16 cellular contexts compared by ENCODE assay signal in genomic region chr16:49756971-49757743, GRCh38.
DNase-seq lines count a peak whose midpoint lies in the region; ATAC-seq and TF ChIP-seq lines count a peak whose summit lies in the region.
"Had no signal": no experiment of that assay in that cellular context is flagged by ENCODE, and none has a peak within 500 bp of the region (broad histone marks: within the 10 kb centered on the region; RNA-seq: fewer than 3 reads in every experiment).

No MANE protein-coding gene starts in this region.

- H3K36me3 Mint-ChIP-seq in nephron (ENCODE audit: low read depth) = no peaks in the 10 kb centered on the region
- no peaks in the 10 kb centered on the region for H3K36me3 Mint-ChIP-seq in stimulated activated naive B cell treated with anti-CD40 and anti-IgM and Interleukin-4, amounts not matched to agents 10 μg/mL and 1 μg/mL and 100 μg/mL, for 72 hours

- H3K4me3 ChIP-seq in cardiac fibroblast (replicated peaks in 1 of 2; ENCODE audit: low read depth in 2 of 2, low read length in 2 of 2) = no peak overlapping the region
- H3K4me3 ChIP-seq: suprapubic skin had no signal

- H3K9me3 Mint-ChIP-seq in nephron = no peaks in the 10 kb centered on the region
- no peaks in the 10 kb centered on the region for H3K9me3 Mint-ChIP-seq in stimulated activated naive B cell treated with anti-CD40 and anti-IgM and Interleukin-4, amounts not matched to agents 10 μg/mL and 1 μg/mL and 100 μg/mL, for 72 hours

- H3K4me1 Mint-ChIP-seq in nephron = peaks cover 37% of the 10 kb centered on the region
- H3K4me1 Mint-ChIP-seq in stimulated activated naive B cell treated with anti-CD40 and anti-IgM and Interleukin-4, amounts not matched to agents 10 μg/mL and 1 μg/mL and 100 μg/mL, for 72 hours = peaks cover 7 to 17% of the 10 kb centered on the region in 2 donors

- no peak overlapping the region for H3K4me3 Mint-ChIP-seq in nephron
- no peak overlapping the region for H3K4me3 Mint-ChIP-seq in stimulated activated naive B cell treated with anti-CD40 and anti-IgM and Interleukin-4, amounts not matched to agents 10 μg/mL and 1 μg/mL and 100 μg/mL, for 72 hours

- DNase-seq in ELR (ENCODE audit: low read depth) (peak; percentile 6), NCI-H69 (lab: John Stamatoyannopoulos, UW) (peak; percentile 72), cardiac fibroblast (ENCODE audit: low read depth in 2 of 2) (peak; percentile 47 to 72), activated gamma-delta T cell treated with Interleukin-2 at 50 U/mL for 16 hours (no peak), T-helper 2 cell (no peak)
- DNase-seq in stimulated activated naive B cell treated with anti-CD40 and anti-IgM and Interleukin-4, amounts not matched to agents 10 μg/mL and 1 μg/mL and 100 μg/mL, for 72 hours = no peak
- DNase-seq: amniotic stem cell; erythroblast; midbrain; NCI-H2107; nucleus accumbens; stimulated activated CD4-positive, alpha-beta T cell treated with anti-CD3 and anti-CD28 coated beads, Interleukin-4, amount 100 ng/mL, for 1 hour; stimulated activated CD8-positive, alpha-beta memory T cell treated with anti-CD3 and anti-CD28 coated beads, Interleukin-4, amount 100 ng/mL, for 48 hours had no signal

- no peak for TF ChIP-seq CTCF in cardiac fibroblast (IDR thresholded peaks at IDR 0.05; ENCODE audit: low read depth, low read length)
- TF ChIP-seq CTCF in nephron (IDR thresholded peaks at IDR 0.05; ENCODE audit: unreplicated experiment in 3 of 3) = no peak

- peak overlapping the region; percentile 17 to 30 (median 20) for H3K27ac Mint-ChIP-seq in nephron
- no peak overlapping the region for H3K27ac Mint-ChIP-seq in stimulated activated naive B cell treated with anti-CD40 and anti-IgM and Interleukin-4, amounts not matched to agents 10 μg/mL and 1 μg/mL and 100 μg/mL, for 72 hours

- H3K27me3 Mint-ChIP-seq in nephron (ENCODE audit: low read depth) = peaks cover 3% of the 10 kb centered on the region
- peaks cover 30 to 33% of the 10 kb centered on the region in 2 donors for H3K27me3 Mint-ChIP-seq in stimulated activated naive B cell treated with anti-CD40 and anti-IgM and Interleukin-4, amounts not matched to agents 10 μg/mL and 1 μg/mL and 100 μg/mL, for 72 hours

- ATAC-seq in stimulated activated naive B cell treated with anti-CD40 and anti-IgM and Interleukin-4, amounts not matched to agents 10 μg/mL and 1 μg/mL and 100 μg/mL, for 72 hours (replicated peaks) = no peak
- ATAC-seq in GM18870 (IDR thresholded peaks at IDR 0.05; ENCODE audit: unreplicated experiment) = no peak

Comparison
In these comparisons a context has a peak if more than half of its experiments do, and no peak if none do; other contexts are left out.
1. DNase-seq: peak in ELR (single experiment), NCI-H69 (single experiment) and cardiac fibroblast (2 of 2); none in stimulated activated naive B cell treated with anti-CD40 and anti-IgM and Interleukin-4, amounts not matched to agents 10 μg/mL and 1 μg/mL and 100 μg/mL, for 72 hours (single experiment), activated gamma-delta T cell treated with Interleukin-2 at 50 U/mL for 16 hours (single experiment) and T-helper 2 cell (0 of 5).